In the genomic region with DNA sequence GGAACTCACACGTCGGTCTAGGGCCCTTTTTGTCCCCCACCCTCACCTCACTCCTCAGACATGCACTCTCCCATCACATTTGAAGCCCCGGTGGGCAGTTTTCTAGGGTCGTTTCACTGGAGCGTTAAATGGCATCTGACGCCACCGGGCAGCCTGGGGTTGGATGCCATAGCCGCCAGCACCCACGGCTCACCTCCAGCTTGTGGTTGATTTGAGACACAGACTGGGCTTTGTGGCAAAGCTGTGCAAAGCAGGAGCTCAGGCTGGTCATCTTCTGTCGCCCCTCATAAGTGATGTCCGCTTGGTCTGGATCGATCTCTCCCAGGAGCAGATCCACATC, we compare ENCODE assay signal across 8 cellular contexts. TPM values are rescaled to one million over a fixed set of nuclear protein-coding genes. Genes with fewer than 3 reads are reported as not detected.
DNase-seq lines count a peak whose midpoint lies in the region; ATAC-seq and TF ChIP-seq lines count a peak whose summit lies in the region.

No MANE protein-coding gene starts in this region.

- peaks cover 5% of the 10 kb centered on the region for H3K36me3 ChIP-seq in neural cell (ENCODE audit: insufficient read depth, low read length)

- peak overlapping the region; percentile 95 for H3K27ac ChIP-seq in neural cell (ENCODE audit: low read length)

- peak overlapping the region; percentile 98 for H3K27ac Mint-ChIP-seq in activated naive CD4-positive, alpha-beta T cell treated with anti-CD3 and anti-CD28 coated beads for 36 hours

- peaks cover 23% of the 10 kb centered on the region for H3K36me3 Mint-ChIP-seq in activated naive CD4-positive, alpha-beta T cell treated with anti-CD3 and anti-CD28 coated beads for 36 hours (ENCODE audit: low read depth)

- no peaks in the 10 kb centered on the region for H4K20me1 ChIP-seq in neural cell (ENCODE audit: insufficient read depth)

- H3K9ac ChIP-seq in neural cell (ENCODE audit: low read length), result peak overlapping the region; percentile 92

- no peaks in the 10 kb centered on the region for H3K9me3 Mint-ChIP-seq in activated naive CD4-positive, alpha-beta T cell treated with anti-CD3 and anti-CD28 coated beads for 36 hours

- no peaks in the 10 kb centered on the region for H3K9me3 ChIP-seq in neural cell (ENCODE audit: low read length)

- no peaks in the 10 kb centered on the region for H3K27me3 ChIP-seq in neural cell (ENCODE audit: insufficient read depth, low read depth, low read length)

- no peaks in the 10 kb centered on the region for H3K9me2 ChIP-seq in neural cell (ENCODE audit: insufficient read depth, low read length)

- H2AFZ ChIP-seq in neural cell (ENCODE audit: low read depth, low read length), result peak overlapping the region; percentile 71

- TF ChIP-seq EP300 in neural cell (conservative IDR thresholded peaks at IDR 0.05; ENCODE audit: poor library complexity, severe bottlenecking), result no peak

- in situ Hi-C loops in G401 (cut with HindIII; ENCODE audit: low sequenced_read_pairs), result no loop called here

- TF ChIP-seq CTCF in epithelial cell of esophagus (IDR thresholded peaks at IDR 0.05; ENCODE audit: insufficient read depth, low read depth, low read length, missing control alignments) (no peak), neural cell (IDR thresholded peaks at IDR 0.05; ENCODE audit: poor library complexity, severe bottlenecking) (no peak)

- H3K4me3 ChIP-seq in epithelial cell of esophagus (ENCODE audit: low read length) (peak overlapping the region; percentile 95), neural cell (ENCODE audit: low read length) (peak overlapping the region; percentile 86)

- peaks cover 47% of the 10 kb centered on the region for H3K79me2 ChIP-seq in neural cell (replicated peaks; ENCODE audit: insufficient read depth, low read length)

- no peaks in the 10 kb centered on the region for H3F3A ChIP-seq in neural cell (ENCODE audit: insufficient read depth, low read length, poor library complexity, severe bottlenecking)

- CTCF ChIA-PET in activated naive CD4-positive, alpha-beta T cell treated with anti-CD3 and anti-CD28 coated beads for 36 hours (lab: Charles Lee), result interaction anchor here (0.9 to 1.0 kb wide), 3 partner anchors 43 to 152 kb away, joined by 3 to 7 read pairs (median 3); no protein-coding TSS in a partner anchor

- DNase-seq in activated naive CD4-positive, alpha-beta T cell treated with anti-CD3 and anti-CD28 coated beads for 36 hours, result peak; percentile 20
- no peak for DNase-seq in activated naive CD4-positive, alpha-beta T cell (lab: John Stamatoyannopoulos, UW)
- DNase-seq in RPMI8226, result peak; percentile 52
- DNase-seq in epithelial cell of esophagus (ENCODE audit: low read depth), result no peak
- DNase-seq in middle frontal gyrus (ENCODE audit: extremely low spot score, low spot score), result no peak
- no peak for DNase-seq in G401 (ENCODE audit: low spot score)

- H3K4me3 Mint-ChIP-seq in activated naive CD4-positive, alpha-beta T cell treated with anti-CD3 and anti-CD28 coated beads for 36 hours, result peak overlapping the region; percentile 99

- peak overlapping the region; percentile 47 for H3K4me2 ChIP-seq in neural cell (ENCODE audit: low read length)

- H3K4me1 Mint-ChIP-seq in activated naive CD4-positive, alpha-beta T cell treated with anti-CD3 and anti-CD28 coated beads for 36 hours (ENCODE audit: low read depth), result peaks cover 33% of the 10 kb centered on the region

- no peak for TF ChIP-seq RAD21 in neural cell (conservative IDR thresholded peaks at IDR 0.05)

- H3K27me3 Mint-ChIP-seq in activated naive CD4-positive, alpha-beta T cell treated with anti-CD3 and anti-CD28 coated beads for 36 hours (ENCODE audit: low read depth), result no peaks in the 10 kb centered on the region

- ATAC-seq in HG02981 (IDR thresholded peaks at IDR 0.05; ENCODE audit: unreplicated experiment), result peak; percentile 8

- intact Hi-C loops in activated naive CD4-positive, alpha-beta T cell treated with anti-CD3 and anti-CD28 coated beads for 36 hours (cut with micrococcal nuclease), result loop anchor here (1.0 to 5.0 kb wide), 17 partner anchors 10 to 1501 kb away; a partner anchor contains a TSS

TF ChIP-seq in neural cell, 6 proteins besides CTCF, POLR2A, EP300 and RAD21:
- TF ChIP-seq, protein P1, sequence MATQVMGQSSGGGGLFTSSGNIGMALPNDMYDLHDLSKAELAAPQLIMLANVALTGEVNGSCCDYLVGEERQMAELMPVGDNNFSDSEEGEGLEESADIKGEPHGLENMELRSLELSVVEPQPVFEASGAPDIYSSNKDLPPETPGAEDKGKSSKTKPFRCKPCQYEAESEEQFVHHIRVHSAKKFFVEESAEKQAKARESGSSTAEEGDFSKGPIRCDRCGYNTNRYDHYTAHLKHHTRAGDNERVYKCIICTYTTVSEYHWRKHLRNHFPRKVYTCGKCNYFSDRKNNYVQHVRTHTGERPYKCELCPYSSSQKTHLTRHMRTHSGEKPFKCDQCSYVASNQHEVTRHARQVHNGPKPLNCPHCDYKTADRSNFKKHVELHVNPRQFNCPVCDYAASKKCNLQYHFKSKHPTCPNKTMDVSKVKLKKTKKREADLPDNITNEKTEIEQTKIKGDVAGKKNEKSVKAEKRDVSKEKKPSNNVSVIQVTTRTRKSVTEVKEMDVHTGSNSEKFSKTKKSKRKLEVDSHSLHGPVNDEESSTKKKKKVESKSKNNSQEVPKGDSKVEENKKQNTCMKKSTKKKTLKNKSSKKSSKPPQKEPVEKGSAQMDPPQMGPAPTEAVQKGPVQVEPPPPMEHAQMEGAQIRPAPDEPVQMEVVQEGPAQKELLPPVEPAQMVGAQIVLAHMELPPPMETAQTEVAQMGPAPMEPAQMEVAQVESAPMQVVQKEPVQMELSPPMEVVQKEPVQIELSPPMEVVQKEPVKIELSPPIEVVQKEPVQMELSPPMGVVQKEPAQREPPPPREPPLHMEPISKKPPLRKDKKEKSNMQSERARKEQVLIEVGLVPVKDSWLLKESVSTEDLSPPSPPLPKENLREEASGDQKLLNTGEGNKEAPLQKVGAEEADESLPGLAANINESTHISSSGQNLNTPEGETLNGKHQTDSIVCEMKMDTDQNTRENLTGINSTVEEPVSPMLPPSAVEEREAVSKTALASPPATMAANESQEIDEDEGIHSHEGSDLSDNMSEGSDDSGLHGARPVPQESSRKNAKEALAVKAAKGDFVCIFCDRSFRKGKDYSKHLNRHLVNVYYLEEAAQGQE (IDR thresholded peaks at IDR 0.05; ENCODE audit: borderline replicate concordance), result no peak
- TF ChIP-seq MXI1 (conservative IDR thresholded peaks at IDR 0.05; ENCODE audit: poor library complexity, severe bottlenecking), result no peak
- no peak for TF ChIP-seq POLR2AphosphoS5 (IDR thresholded peaks at IDR 0.05)
- no peak for TF ChIP-seq EZH2 (IDR thresholded peaks at IDR 0.05; ENCODE audit: borderline replicate concordance, insufficient read depth, low read length, poor library complexity, severe bottlenecking)
- TF ChIP-seq TAF1 (IDR thresholded peaks at IDR 0.05; ENCODE audit: low read depth), result no peak
- TF ChIP-seq SMC3 (conservative IDR thresholded peaks at IDR 0.05; ENCODE audit: poor library complexity), result no peak

RNA-seq across cellular contexts. Expression of a gene that starts 0.5 kb away (rescaled TPM):
- total RNA-seq in activated naive CD4-positive, alpha-beta T cell treated with anti-CD3 and anti-CD28 coated beads for 36 hours, result 1 to 10 TPM; 7.2 to 7.5 TPM
- 63.1 and 69.2 TPM in 2 replicates for polyA plus RNA-seq in neural cell
- polyA minus RNA-seq in neural cell, result 84.7 and 85.9 TPM in 2 replicates
- total RNA-seq in G401 (2014; rRNA removed; shearing (Covaris generic)), result 11.1 and 15.1 TPM in 2 replicates

Comparison
In these comparisons a context has a peak if more than half of its experiments do, and no peak if none do; other contexts are left out.
1. DNase-seq: peak in activated naive CD4-positive, alpha-beta T cell treated with anti-CD3 and anti-CD28 coated beads for 36 hours (single experiment) and RPMI8226 (single experiment); none in activated naive CD4-positive, alpha-beta T cell (0 of 4), epithelial cell of esophagus (single experiment), middle frontal gyrus (single experiment) and G401 (single experiment).